In genomic region chr11:114400222-114400973, GRCh38 we compare ENCODE assay signal across 1 cellular context.
A peak's percentile ranks its signal among the peaks of the same experiment; 100 is the strongest.
TF ChIP-seq lines count a peak whose summit lies in the region.

Gene C11orf71 (minus strand): TSS chr11:114400511. CDS start chr11:114400331, 180 bp downstream.
Gene RBM7 (plus strand): TSS chr11:114400666. CDS start chr11:114400672, 6 bp downstream.

TF ChIP-seq in HepG2, 621 proteins besides CTCF, POLR2A, EP300 and RAD21 (continued from another document and continues in another):
- TF ChIP-seq MAZ (IDR thresholded peaks at IDR 0.05; ENCODE audit: borderline replicate concordance, low read depth, low read length) (peak; percentile 41; the same call in 1 of the 2 replicates), MAZ (CRISPR knock-in tag; IDR thresholded peaks at IDR 0.05; ENCODE audit: low read depth) (peak; percentile 79; the same call in 1 of the 2 replicates), ZNF205 (CRISPR knock-in tag; IDR thresholded peaks at IDR 0.05) (no peak; the same call in none of the 2 replicates), ZNF326 (CRISPR knock-in tag; IDR thresholded peaks at IDR 0.05; ENCODE audit: borderline replicate concordance) (no peak), REL (CRISPR knock-in tag; conservative IDR thresholded peaks at IDR 0.05) (no peak), ELF3 (CRISPR knock-in tag; IDR thresholded peaks at IDR 0.05) (peak; percentile 85), ZGPAT (CRISPR knock-in tag; IDR thresholded peaks at IDR 0.05) (peak; percentile 87; the same call in 1 of the 2 replicates), ZBTB1 (CRISPR knock-in tag; IDR thresholded peaks at IDR 0.05; ENCODE audit: borderline replicate concordance) (no peak), SMARCC2 (IDR thresholded peaks at IDR 0.05) (no peak), ZFP41 (CRISPR knock-in tag; IDR thresholded peaks at IDR 0.05; ENCODE audit: borderline replicate concordance) (no peak; the same call in 1 of the 2 replicates), NR1H2 (CRISPR knock-in tag; IDR thresholded peaks at IDR 0.05; ENCODE audit: borderline replicate concordance, low read depth) (peak; percentile 29; the same call in 1 of the 2 replicates), ZSCAN9 (CRISPR knock-in tag; IDR thresholded peaks at IDR 0.05; ENCODE audit: borderline replicate concordance) (no peak), HDAC2 (CRISPR knock-in tag; IDR thresholded peaks at IDR 0.05) (peak; percentile 25), ZNF850 (CRISPR knock-in tag; conservative IDR thresholded peaks at IDR 0.05) (no peak), MYC (CRISPR knock-in tag; IDR thresholded peaks at IDR 0.05; ENCODE audit: borderline replicate concordance) (peak; percentile 74; the same call in 1 of the 2 replicates), SAP130 (CRISPR knock-in tag; IDR thresholded peaks at IDR 0.05; ENCODE audit: low read depth) (peak; percentile 85; the same call in 1 of the 2 replicates), RFX1 (IDR thresholded peaks at IDR 0.05) (no peak), NPAS2 (CRISPR knock-in tag; IDR thresholded peaks at IDR 0.05; ENCODE audit: borderline replicate concordance) (no peak), NFKBIZ (CRISPR knock-in tag; IDR thresholded peaks at IDR 0.05) (no peak), TOPORS (CRISPR knock-in tag; IDR thresholded peaks at IDR 0.05) (no peak), WIZ (CRISPR knock-in tag; IDR thresholded peaks at IDR 0.05) (0 out of 2 replicates have a peak, but pooled peaks have one; percentile 61), ZFP82 (CRISPR knock-in tag; IDR thresholded peaks at IDR 0.05; ENCODE audit: borderline replicate concordance) (no peak), RFX5 (IDR thresholded peaks at IDR 0.05; ENCODE audit: low read depth, low read length) (0 out of 2 replicates have a peak, but pooled peaks have one; percentile 24), FIP1L1 (IDR thresholded peaks at IDR 0.05; ENCODE audit: borderline replicate concordance, insufficient read depth, low read depth, low read length) (no peak; the same call in 1 of the 2 replicates), PRMT3 (CRISPR knock-in tag; IDR thresholded peaks at IDR 0.05; ENCODE audit: borderline replicate concordance, low read depth) (no peak), ZNF317 (CRISPR knock-in tag; IDR thresholded peaks at IDR 0.05) (peak; percentile 84), FOSL1 (CRISPR knock-in tag; IDR thresholded peaks at IDR 0.05; ENCODE audit: borderline replicate concordance) (peak; percentile 74; the same call in 1 of the 2 replicates), KMT2A (CRISPR knock-in tag; IDR thresholded peaks at IDR 0.05) (peak; percentile 93), PREB (CRISPR knock-in tag; IDR thresholded peaks at IDR 0.05) (no peak), CEBPG (CRISPR knock-in tag; IDR thresholded peaks at IDR 0.05) (peak; percentile 86), ZNF816 (CRISPR knock-in tag; IDR thresholded peaks at IDR 0.05; ENCODE audit: borderline replicate concordance) (0 out of 2 replicates have a peak, but pooled peaks have one; percentile 24), ZNF800 (CRISPR knock-in tag; IDR thresholded peaks at IDR 0.05) (no peak; the same call in 1 of the 2 replicates), ATF3 (CRISPR knock-in tag; IDR thresholded peaks at IDR 0.05) (peak; percentile 82), ZNF788 (CRISPR knock-in tag; IDR thresholded peaks at IDR 0.05; ENCODE audit: borderline replicate concordance) (peak; percentile 68; the same call in 1 of the 2 replicates), ZNF883 (CRISPR knock-in tag; IDR thresholded peaks at IDR 0.05; ENCODE audit: not compliant biosample characterization) (peak; percentile 86), CEBPZ (IDR thresholded peaks at IDR 0.05; ENCODE audit: low read length) (no peak), ZNF597 (CRISPR knock-in tag; IDR thresholded peaks at IDR 0.05) (no peak), EED (CRISPR knock-in tag; IDR thresholded peaks at IDR 0.05) (peak; percentile 36; the same call in 1 of the 2 replicates), HMGXB4 (CRISPR knock-in tag; IDR thresholded peaks at IDR 0.05; ENCODE audit: borderline replicate concordance in 1 of 2, low read depth in 1 of 2) (peak; percentile 46 to 86; a peak in 3 of 4 replicates), ZNF441 (CRISPR knock-in tag; IDR thresholded peaks at IDR 0.05; ENCODE audit: borderline replicate concordance) (no peak; the same call in 1 of the 2 replicates), KLF16 (CRISPR knock-in tag; IDR thresholded peaks at IDR 0.05) (peak in 1 of 2 experiments; percentile 61; a peak in 1 of 4 replicates), ZNF430 (CRISPR knock-in tag; IDR thresholded peaks at IDR 0.05) (peak; percentile 73), POLR2G (IDR thresholded peaks at IDR 0.05; ENCODE audit: low read depth, low read length) (peak; percentile 97), YY1 (IDR thresholded peaks at IDR 0.05; ENCODE audit: insufficient read depth, insufficient replicate concordance, low read depth, low read length) (peak; percentile 60), GATA4 (IDR thresholded peaks at IDR 0.05; ENCODE audit: borderline replicate concordance, low read depth) (peak; percentile 44; the same call in 1 of the 2 replicates), ZNF616 (CRISPR knock-in tag; IDR thresholded peaks at IDR 0.05; ENCODE audit: low read depth) (no peak), ZNF496 (CRISPR knock-in tag; IDR thresholded peaks at IDR 0.05; ENCODE audit: insufficient replicate concordance) (no peak), ZNF7 (CRISPR knock-in tag; IDR thresholded peaks at IDR 0.05) (no peak), ZBTB39 (CRISPR knock-in tag; IDR thresholded peaks at IDR 0.05) (no peak), USF2 (IDR thresholded peaks at IDR 0.05; ENCODE audit: low read depth, low read length) (no peak), USF2 (CRISPR knock-in tag; IDR thresholded peaks at IDR 0.05; ENCODE audit: borderline replicate concordance) (no peak; the same call in 1 of the 2 replicates), POLR2AphosphoS5 (IDR thresholded peaks at IDR 0.05; ENCODE audit: low read depth, low read length) (peak; percentile 99), CC2D1A (CRISPR knock-in tag; IDR thresholded peaks at IDR 0.05) (no peak), SALL2 (CRISPR knock-in tag; IDR thresholded peaks at IDR 0.05) (peak; percentile 81), ZNF460 (CRISPR knock-in tag; IDR thresholded peaks at IDR 0.05; ENCODE audit: borderline replicate concordance) (no peak)
